In the genomic region with DNA sequence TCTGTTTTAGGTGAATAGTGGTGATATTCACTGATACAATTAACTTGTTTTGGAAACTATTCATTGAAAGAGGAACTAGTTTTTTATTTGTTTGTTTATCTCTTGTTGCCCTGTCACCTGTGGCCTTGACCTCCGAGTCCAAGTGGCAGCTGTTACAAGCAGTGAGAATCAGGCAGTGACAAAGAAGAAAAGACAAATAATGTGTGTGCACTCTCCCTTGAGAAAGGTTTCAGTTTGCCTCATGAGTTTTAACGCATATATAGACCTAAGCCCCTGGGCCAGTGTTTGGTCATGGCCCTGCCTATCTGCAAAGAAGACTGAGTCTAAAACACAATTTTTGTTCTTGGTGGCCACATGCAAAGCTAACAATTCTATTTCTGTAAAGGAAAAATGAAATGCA, we compare ENCODE assay signal across 12 cellular contexts. TPM values are rescaled to one million over a fixed set of nuclear protein-coding genes. Genes with fewer than 3 reads are reported as not detected.
A peak's percentile ranks its signal among the peaks of the same experiment; 100 is the strongest.
DNase-seq lines count a peak whose midpoint lies in the region; ATAC-seq and TF ChIP-seq lines count a peak whose summit lies in the region.
"Had no signal": no experiment of that assay in that cellular context is flagged by ENCODE, and none has a peak within 500 bp of the region (broad histone marks: within the 10 kb centered on the region; RNA-seq: fewer than 3 reads in every experiment).

No MANE protein-coding gene starts in this region.

- peaks cover 2 to 20% (median 7%) of the 10 kb centered on the region in 4 donors for H3K4me1 ChIP-seq in liver (ENCODE audit: control insufficient read depth in 4 of 4, insufficient read depth in 4 of 4, low read length in 3 of 4)

- ATAC-seq in GM18861 (IDR thresholded peaks at IDR 0.05; ENCODE audit: unreplicated experiment) (peak; percentile 99), GM21515 (IDR thresholded peaks at IDR 0.05; ENCODE audit: unreplicated experiment) (peak; percentile 99), HG03066 (IDR thresholded peaks at IDR 0.05; ENCODE audit: low read depth, unreplicated experiment) (peak; percentile 99)
- ATAC-seq: activated naive CD8-positive, alpha-beta T cell treated with anti-CD3 and anti-CD28 coated beads, Interleukin-2, amount 50 U/mL, for 24 hours had no signal

- no peak overlapping the region for H3K9ac ChIP-seq in liver (ENCODE audit: low read depth in 1 of 2, low read length in 2 of 2)

- H3K27me3 ChIP-seq in liver (ENCODE audit: control insufficient read depth in 4 of 4, insufficient read depth in 4 of 4, low read length in 3 of 4) = no peaks in the 10 kb centered on the region

- no peak for TF ChIP-seq CTCF in liver (IDR thresholded peaks at IDR 0.05; ENCODE audit: low read depth, low read length, missing input control)

- DNase-seq in NCI-H2196 treated with DMSO at 0.1 percent for 48 hours (lab: John Stamatoyannopoulos, UW; ENCODE audit: unreplicated experiment) (no peak), amygdala (lab: John Stamatoyannopoulos, UW) (no peak), ureter (ENCODE audit: low spot score) (no peak), NCI-H345 treated with DMSO at 0.1 percent for 48 hours (lab: John Stamatoyannopoulos, UW; ENCODE audit: unreplicated experiment) (no peak)
- DNase-seq: activated naive CD8-positive, alpha-beta T cell treated with anti-CD3 and anti-CD28 coated beads, Interleukin-2, amount 50 U/mL, for 24 hours; effector CD8-positive, alpha-beta T cell; hypothalamus; NCI-H524 had no signal

- H3K4me3 ChIP-seq in liver (ENCODE audit: low read depth in 1 of 3, low read length in 3 of 3) = no peak overlapping the region

- peaks cover 2 to 13% (median 6%) of the 10 kb centered on the region in 4 donors for H3K36me3 ChIP-seq in liver (ENCODE audit: control insufficient read depth in 4 of 4, insufficient read depth in 3 of 4, low read depth in 1 of 4, low read length in 3 of 4)

- H3K27ac ChIP-seq in liver (ENCODE audit: low read depth in 1 of 2, low read length in 2 of 2) = peak overlapping the region; percentile 22 to 41

- 38% methylated on average over 2 of the region's 2 CpGs for WGBS in liver

- no peak for TF ChIP-seq RAD21 in liver (IDR thresholded peaks at IDR 0.05)

- no peaks in the 10 kb centered on the region for H3K9me3 ChIP-seq in liver (ENCODE audit: control insufficient read depth in 4 of 4, low read length in 3 of 4)

TF ChIP-seq in liver, 16 proteins besides CTCF, POLR2A, EP300 and RAD21:
- TF ChIP-seq RXRA (IDR thresholded peaks at IDR 0.05) = peak in 1 of 2 donors; percentile 23
- no peak for TF ChIP-seq HNF4G (IDR thresholded peaks at IDR 0.05)
- peak; percentile 74 to 75 for TF ChIP-seq HNF4A (conservative IDR thresholded peaks at IDR 0.05)

RNA-seq across cellular contexts. Expression of a gene that starts 15.3 kb away (rescaled TPM):
- total RNA-seq in liver (10 to 100 TPM; 24.0 to 64.3 TPM), ureter (18.7 TPM)
- 10 to 100 TPM; 32.2 to 33.4 TPM for polyA plus RNA-seq in liver
